Comparison of ENCODE assay signal across 1 cellular context in genomic region chr5:66796306-66797292, GRCh38.
TF ChIP-seq lines count a peak whose summit lies in the region.

No MANE protein-coding gene starts in this region.

TF ChIP-seq in H1, 55 proteins besides CTCF, POLR2A, EP300 and RAD21 (continued from another document):
- TF ChIP-seq SIRT6 (IDR thresholded peaks at IDR 0.05; ENCODE audit: low read length) (no peak), CHD7 (IDR thresholded peaks at IDR 0.05; ENCODE audit: insufficient replicate concordance, low read length) (no peak), NRF1 (IDR thresholded peaks at IDR 0.05; ENCODE audit: low read depth, low read length) (no peak)
